8 cellular contexts compared by ENCODE assay signal in genomic region chr7:78020131-78020873, GRCh38.
DNase-seq lines count a peak whose midpoint lies in the region; ATAC-seq and TF ChIP-seq lines count a peak whose summit lies in the region.

No MANE protein-coding gene starts in this region.

- H3K27ac ChIP-seq in CD4-positive, alpha-beta memory T cell (ENCODE audit: low read depth, low read length): no peak overlapping the region
- H3K27ac ChIP-seq in mesenchymal stem cell (ENCODE audit: low read length, poor library complexity, severe bottlenecking): no peak overlapping the region
- H3K27ac ChIP-seq in thoracic aorta: peak overlapping the region; percentile 90 to 98

- H3K4me3 Mint-ChIP-seq in CD4-positive, alpha-beta memory T cell: peak overlapping the region; percentile 78 to 89 (median 82)
- H3K4me3 Mint-ChIP-seq in activated B cell treated with CpG ODN at 0.5 μM for 24 hours (peak overlapping the region; percentile 81), endothelial cell (ENCODE audit: unreplicated experiment) (peak overlapping the region; percentile 86)

- peak; percentile 49 for ATAC-seq in GM18909 (IDR thresholded peaks at IDR 0.05; ENCODE audit: poor library complexity, unreplicated experiment)
- ATAC-seq in HG03159 (IDR thresholded peaks at IDR 0.05; ENCODE audit: unreplicated experiment): peak; percentile 35
- peak; percentile 35 for ATAC-seq in activated B cell treated with CpG ODN at 0.5 μM for 24 hours (ENCODE audit: low read depth)
- peak; percentile 78 for ATAC-seq in thoracic aorta (ENCODE audit: insufficient number of reproducible peaks, low FRiP score, low read depth)

- H2AK5ac ChIP-seq in mesenchymal stem cell (ENCODE audit: low read length, severe bottlenecking): no peak overlapping the region

- CTCF ChIA-PET in CD4-positive, alpha-beta memory T cell (lab: Charles Lee; ENCODE audit: partially characterized antibody): interaction anchor here (0.8 to 5.5 kb wide), 14 partner anchors 9 to 368 kb away, joined by 3 to 102 read pairs (median 5); no protein-coding TSS in a partner anchor
- CTCF ChIA-PET in activated B cell treated with CpG ODN at 0.5 μM for 24 hours (lab: Charles Lee): interaction anchor here (0.6 to 2.3 kb wide), 11 partner anchors 13 to 369 kb away, joined by 3 to 19 read pairs (median 3); partner anchors contain the start of gene RSBN1L

- no peak overlapping the region for H3K4ac ChIP-seq in mesenchymal stem cell (ENCODE audit: low read depth in 1 of 2, low read length in 2 of 2)

- no peak overlapping the region for H3K14ac ChIP-seq in mesenchymal stem cell (ENCODE audit: low read length in 2 of 2)

- no peaks in the 10 kb centered on the region for H3K36me3 Mint-ChIP-seq in CD4-positive, alpha-beta memory T cell
- H3K36me3 Mint-ChIP-seq in activated B cell treated with CpG ODN at 0.5 μM for 24 hours (ENCODE audit: low read depth) (no peaks in the 10 kb centered on the region), endothelial cell (ENCODE audit: low read depth, unreplicated experiment) (peaks cover 2% of the 10 kb centered on the region)

- H3K9me3 ChIP-seq in CD4-positive, alpha-beta memory T cell (ENCODE audit: control insufficient read depth in 1 of 2, low read length in 2 of 2): no peaks in the 10 kb centered on the region
- no peaks in the 10 kb centered on the region for H3K9me3 ChIP-seq in mesenchymal stem cell (ENCODE audit: control insufficient read depth, low read length)
- no peaks in the 10 kb centered on the region for H3K9me3 ChIP-seq in thoracic aorta

- peak; percentile 32 to 45 (median 39) for DNase-seq in CD4-positive, alpha-beta memory T cell
- DNase-seq in NCI-H2196 treated with DMSO at 0.1 percent for 48 hours (lab: John Stamatoyannopoulos, UW; ENCODE audit: unreplicated experiment) (peak; percentile 42), activated B cell treated with CpG ODN at 0.5 μM for 24 hours (no peak), endothelial cell (ENCODE audit: low spot score) (peak; percentile 48), mesenchymal stem cell (peak; percentile 83), thoracic aorta (ENCODE audit: low spot score) (peak; percentile 40)

- peak overlapping the region; percentile 84 for H3K9ac ChIP-seq in mesenchymal stem cell (ENCODE audit: low read length)

- H3K23ac ChIP-seq in mesenchymal stem cell (ENCODE audit: low read length in 2 of 2): no peak overlapping the region

- POLR2A ChIA-PET in CD4-positive, alpha-beta memory T cell (lab: Charles Lee; ENCODE audit: partially characterized antibody): interaction anchor here (1.8 kb wide), 1 partner anchor 21 kb away, joined by 6 read pairs; no protein-coding TSS in a partner anchor
- POLR2A ChIA-PET in activated B cell treated with CpG ODN at 0.5 μM for 24 hours (lab: Charles Lee): interaction anchor here (0.7 to 1.0 kb wide), 3 partner anchors 21 to 222 kb away, joined by 3 to 6 read pairs (median 3); partner anchors contain the start of genes PHTF2 and TMEM60

- H3K4me3 ChIP-seq in CD4-positive, alpha-beta memory T cell (ENCODE audit: low read length in 2 of 2): no peak overlapping the region
- peak overlapping the region in 1 of 2 experiments; percentile 64 for H3K4me3 ChIP-seq in mesenchymal stem cell (ENCODE audit: insufficient read depth in 1 of 2, low read depth in 1 of 2, low read length in 2 of 2)
- peak overlapping the region; percentile 76 for H3K4me3 ChIP-seq in thoracic aorta

- peak overlapping the region; percentile 69 for H2BK15ac ChIP-seq in mesenchymal stem cell (ENCODE audit: low read depth, poor library complexity, severe bottlenecking)

- H3K4me1 Mint-ChIP-seq in CD4-positive, alpha-beta memory T cell: peaks cover 4 to 11% (median 8%) of the 10 kb centered on the region in 4 donors
- peaks cover 17% of the 10 kb centered on the region for H3K4me1 Mint-ChIP-seq in activated B cell treated with CpG ODN at 0.5 μM for 24 hours
- peaks cover 5% of the 10 kb centered on the region for H3K4me1 Mint-ChIP-seq in endothelial cell (ENCODE audit: unreplicated experiment)

- H3K27ac Mint-ChIP-seq in CD4-positive, alpha-beta memory T cell: peak overlapping the region; percentile 32 to 84 (median 68)
- H3K27ac Mint-ChIP-seq in activated B cell treated with CpG ODN at 0.5 μM for 24 hours (peak overlapping the region; percentile 77), endothelial cell (ENCODE audit: unreplicated experiment) (peak overlapping the region; percentile 49)

- TF ChIP-seq CTCF in activated B cell treated with CpG ODN at 0.5 μM for 24 hours (IDR thresholded peaks at IDR 0.05) (no peak), endothelial cell (IDR thresholded peaks at IDR 0.05; ENCODE audit: unreplicated experiment) (peak; percentile 67), thoracic aorta (IDR thresholded peaks at IDR 0.05) (peak; percentile 69)

- peak overlapping the region; percentile 19 for H2BK120ac ChIP-seq in mesenchymal stem cell (ENCODE audit: low read depth, low read length)

- H4K91ac ChIP-seq in mesenchymal stem cell (ENCODE audit: low read length): peak overlapping the region; percentile 83

- H3K79me1 ChIP-seq in mesenchymal stem cell (replicated peaks; ENCODE audit: low read length, poor library complexity, severe bottlenecking): no peaks in the 10 kb centered on the region

- peaks cover 11% of the 10 kb centered on the region for H3K4me1 ChIP-seq in CD4-positive, alpha-beta memory T cell (ENCODE audit: insufficient read depth, low read length)
- peaks cover 6% of the 10 kb centered on the region for H3K4me1 ChIP-seq in mesenchymal stem cell (ENCODE audit: control insufficient read depth, insufficient read depth, low read depth, low read length)
- H3K4me1 ChIP-seq in thoracic aorta (ENCODE audit: control insufficient read depth in 1 of 2, low read depth in 2 of 2): peaks cover 8 to 36% of the 10 kb centered on the region in 2 donors

- peak overlapping the region in 1 of 2 experiments; percentile 89 for H3K18ac ChIP-seq in mesenchymal stem cell (ENCODE audit: low read depth in 1 of 2, low read length in 2 of 2)

- 15% methylated on average over 23 of the region's 25 CpGs for WGBS in mesenchymal stem cell

- H2BK5ac ChIP-seq in mesenchymal stem cell (ENCODE audit: low read depth, low read length, poor library complexity, severe bottlenecking): no peak overlapping the region

- intact Hi-C loops in CD4-positive, alpha-beta memory T cell (cut with micrococcal nuclease): no loop called here
- intact Hi-C loops in activated B cell treated with CpG ODN at 0.5 μM for 24 hours (cut with micrococcal nuclease): loop anchor here (1.0 to 10.0 kb wide), 5 partner anchors 20 to 1248 kb away; no protein-coding TSS in a partner anchor

- no peak overlapping the region for H2AFZ ChIP-seq in mesenchymal stem cell (ENCODE audit: low read depth, low read length)

- H3K4me2 ChIP-seq in mesenchymal stem cell (ENCODE audit: low read length, poor library complexity, severe bottlenecking): peak overlapping the region; percentile 43

- H3K27me3 Mint-ChIP-seq in CD4-positive, alpha-beta memory T cell: peaks cover 0 to 2% of the 10 kb centered on the region in 2 donors
- H3K27me3 Mint-ChIP-seq in activated B cell treated with CpG ODN at 0.5 μM for 24 hours: no peaks in the 10 kb centered on the region
- H3K27me3 Mint-ChIP-seq in endothelial cell (ENCODE audit: unreplicated experiment): peaks cover 7% of the 10 kb centered on the region

- H4K8ac ChIP-seq in mesenchymal stem cell (ENCODE audit: low read length): peak overlapping the region; percentile 90

- H3K9me3 Mint-ChIP-seq in CD4-positive, alpha-beta memory T cell: no peaks in the 10 kb centered on the region
- H3K9me3 Mint-ChIP-seq in activated B cell treated with CpG ODN at 0.5 μM for 24 hours: no peaks in the 10 kb centered on the region
- no peaks in the 10 kb centered on the region for H3K9me3 Mint-ChIP-seq in endothelial cell (ENCODE audit: unreplicated experiment)

- H3K27me3 ChIP-seq in CD4-positive, alpha-beta memory T cell (ENCODE audit: insufficient read depth, low read length): peaks cover 4% of the 10 kb centered on the region
- H3K27me3 ChIP-seq in mesenchymal stem cell (ENCODE audit: control insufficient read depth in 1 of 2, insufficient read depth in 1 of 2, low read length in 2 of 2): peaks cover 0 to 23% of the 10 kb centered on the region in 2 experiments
- H3K27me3 ChIP-seq in thoracic aorta (replicated peaks; ENCODE audit: insufficient read depth): no peaks in the 10 kb centered on the region

- no peaks in the 10 kb centered on the region for H3K36me3 ChIP-seq in CD4-positive, alpha-beta memory T cell (ENCODE audit: insufficient read depth, low read length)
- H3K36me3 ChIP-seq in mesenchymal stem cell (ENCODE audit: control insufficient read depth in 1 of 2, insufficient read depth in 2 of 2, low read depth in 1 of 2, low read length in 2 of 2) (no peaks in the 10 kb centered on the region), thoracic aorta (no peaks in the 10 kb centered on the region)

- H2BK12ac ChIP-seq in mesenchymal stem cell (ENCODE audit: low read length in 2 of 2): peak overlapping the region in 1 of 2 experiments; percentile 80

Comparison
In these comparisons a context has a peak if more than half of its experiments do, and no peak if none do; other contexts are left out.
1. H3K27ac ChIP-seq: peak in thoracic aorta (2 of 2); none in CD4-positive, alpha-beta memory T cell (single experiment) and mesenchymal stem cell (single experiment).
2. Peak in every context shown above with its lines, with median percentiles within 50 percentile points of each other: H3K27ac Mint-ChIP-seq, H3K4me3 Mint-ChIP-seq and ATAC-seq.